ENCODE assay signal across 8 cellular contexts in genomic region chr4:156169011-156169410, GRCh38.
DNase-seq lines count a peak whose midpoint lies in the region; ATAC-seq and TF ChIP-seq lines count a peak whose summit lies in the region.

No MANE protein-coding gene starts in this region.

- no peak overlapping the region for H3K27ac ChIP-seq in 22Rv1

- DNase-seq in GM13976 (ENCODE audit: low spot score), result peak; percentile 20
- DNase-seq in HS-5 (ENCODE audit: low read depth), result peak; percentile 72
- peak; percentile 15 for DNase-seq in RPMI8226
- DNase-seq in fibroblast of villous mesenchyme (ENCODE audit: low read depth), result peak; percentile 80
- DNase-seq in posterior vena cava (ENCODE audit: low spot score), result peak; percentile 78
- no peak for DNase-seq in NCI-H526 treated with DMSO at 0.1 percent for 48 hours (lab: John Stamatoyannopoulos, UW)
- DNase-seq in left colon, result no peak

- in situ Hi-C loops in GM13976 (cut with MboI; ENCODE audit: low sequenced_read_pairs, unreplicated experiment), result no loop called here

- intact Hi-C loops in posterior vena cava (cut with DNase I) (no loop called here), left colon (cut with DNase I, micrococcal nuclease) (no loop called here)

- no peak for ATAC-seq in left colon

- no peak overlapping the region for H3K4me3 ChIP-seq in fibroblast of villous mesenchyme (ENCODE audit: low read depth, low read length)

- peak; percentile 67 for TF ChIP-seq CTCF in 22Rv1 (IDR thresholded peaks at IDR 0.05)
- peak; percentile 44 for TF ChIP-seq CTCF in GM13976 (IDR thresholded peaks at IDR 0.05; ENCODE audit: borderline replicate concordance, control extremely low read depth, extremely low read depth, insufficient read depth, missing control alignments)
- TF ChIP-seq CTCF in fibroblast of villous mesenchyme (IDR thresholded peaks at IDR 0.05; ENCODE audit: insufficient read depth, low read depth, low read length), result peak; percentile 75

Comparison
In these comparisons a context has a peak if more than half of its experiments do, and no peak if none do; other contexts are left out.
1. DNase-seq: peak in GM13976 (single experiment), HS-5 (single experiment), RPMI8226 (single experiment), fibroblast of villous mesenchyme (single experiment) and posterior vena cava (single experiment); none in NCI-H526 treated with DMSO at 0.1 percent for 48 hours (single experiment) and left colon (0 of 2).
2. Peak in every context shown above with its lines, with median percentiles within 50 percentile points of each other: CTCF ChIP-seq.